ENCODE assay signal across 10 cellular contexts in the genomic region with DNA sequence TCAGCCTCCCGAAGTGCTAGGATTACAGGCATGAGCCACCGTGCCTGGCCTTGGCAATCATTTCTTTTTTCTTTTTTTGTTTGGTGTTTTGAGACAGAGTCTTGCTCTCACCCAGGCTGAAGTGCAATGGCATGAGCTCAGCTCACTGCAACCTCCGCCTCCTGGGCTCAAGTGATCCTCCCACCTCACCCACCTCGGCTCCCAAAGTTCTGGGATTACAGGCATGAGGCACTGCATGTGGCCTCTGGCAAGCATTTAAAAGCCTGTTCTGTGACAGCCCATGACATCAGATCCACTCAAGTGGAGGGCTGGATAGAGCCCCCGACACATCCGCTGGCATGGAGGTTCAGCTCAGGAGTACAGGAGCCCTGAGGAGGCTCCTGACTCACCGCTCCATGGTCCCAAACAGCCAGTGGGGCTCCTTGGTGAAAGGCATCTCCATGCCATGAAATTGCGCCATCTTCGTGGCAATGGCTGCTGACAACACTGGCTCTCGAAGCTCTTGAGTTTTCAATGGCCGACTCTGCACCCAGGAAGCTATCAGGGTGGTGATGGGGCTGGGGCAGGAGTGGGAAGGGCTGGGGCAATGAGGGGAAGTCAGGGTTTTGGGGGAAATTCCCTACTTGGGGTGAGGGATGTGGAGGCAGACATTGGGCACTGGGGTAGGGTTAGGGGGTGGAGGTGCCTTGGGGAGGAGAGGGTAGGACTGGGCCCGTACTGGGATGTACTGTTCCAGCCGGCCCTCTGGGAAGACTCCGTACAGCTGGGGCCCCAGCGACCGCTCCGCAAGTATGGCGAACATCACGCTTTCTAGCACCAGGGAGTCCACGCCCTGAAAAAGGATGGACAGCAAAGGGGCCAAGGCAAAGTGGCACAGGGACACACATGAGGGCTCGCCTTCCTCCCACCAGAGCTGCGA. TPM values are rescaled to one million over a fixed set of nuclear protein-coding genes. Genes with fewer than 3 reads are reported as not detected.
DNase-seq lines count a peak whose midpoint lies in the region; ATAC-seq and TF ChIP-seq lines count a peak whose summit lies in the region.
"Had no signal": no experiment of that assay in that cellular context is flagged by ENCODE, and none has a peak within 500 bp of the region (broad histone marks: within the 10 kb centered on the region; RNA-seq: fewer than 3 reads in every experiment).

No MANE protein-coding gene starts in this region.

- peak overlapping the region; percentile 62 for H3K27ac Mint-ChIP-seq in activated CD4-positive, alpha-beta memory T cell treated with anti-CD3 and anti-CD28 coated beads for 36 hours

- H3K4me3 Mint-ChIP-seq in activated CD4-positive, alpha-beta memory T cell treated with anti-CD3 and anti-CD28 coated beads for 36 hours, result peak overlapping the region; percentile 94

- H3K9me3 Mint-ChIP-seq in activated CD4-positive, alpha-beta memory T cell treated with anti-CD3 and anti-CD28 coated beads for 36 hours, result no peaks in the 10 kb centered on the region

- intact Hi-C loops in activated CD4-positive, alpha-beta memory T cell treated with anti-CD3 and anti-CD28 coated beads for 36 hours (cut with micrococcal nuclease), result no loop called here

- H3K27me3 ChIP-seq in HAP-1 (ENCODE audit: low read depth) (no peaks in the 10 kb centered on the region), right atrium auricular region (no peaks in the 10 kb centered on the region)

- H3K4me1 Mint-ChIP-seq in activated CD4-positive, alpha-beta memory T cell treated with anti-CD3 and anti-CD28 coated beads for 36 hours (ENCODE audit: low read depth), result peaks cover 27% of the 10 kb centered on the region

- POLR2A ChIA-PET in activated CD4-positive, alpha-beta memory T cell treated with anti-CD3 and anti-CD28 coated beads for 36 hours (lab: Charles Lee), result interaction anchor here (0.6 to 2.4 kb wide), 6 partner anchors 15 to 55 kb away, joined by 3 to 11 read pairs (median 5); a partner anchor contains a TSS

- DNase-seq in HAP-1 (ENCODE audit: low spot score in 2 of 2) (no peak), right atrium auricular region (ENCODE audit: low spot score) (no peak), NCI-H2171 (lab: John Stamatoyannopoulos, UW) (no peak), SW480 (ENCODE audit: low spot score) (no peak), HCEC 1CT (no peak)
- DNase-seq in activated CD4-positive, alpha-beta memory T cell treated with anti-CD3 and anti-CD28 coated beads for 36 hours, result no peak

- in situ Hi-C loops in HAP-1 (cut with MboI; ENCODE audit: low sequenced_read_pairs), result no loop called here

- H3K4me1 ChIP-seq in HAP-1, result peaks cover 12% of the 10 kb centered on the region
- H3K4me1 ChIP-seq in right atrium auricular region, result peaks cover 0 to 48% of the 10 kb centered on the region in 2 donors

- CTCF ChIA-PET in activated CD4-positive, alpha-beta memory T cell treated with anti-CD3 and anti-CD28 coated beads for 36 hours (lab: Charles Lee), result interaction anchor here (0.7 to 2.8 kb wide), 7 partner anchors 18 to 83 kb away, joined by 3 to 17 read pairs (median 5); a partner anchor contains a TSS

- H3K36me3 Mint-ChIP-seq in activated CD4-positive, alpha-beta memory T cell treated with anti-CD3 and anti-CD28 coated beads for 36 hours, result peaks cover 6% of the 10 kb centered on the region

- H3K9me3 ChIP-seq in HAP-1 (no peaks in the 10 kb centered on the region), right atrium auricular region (no peaks in the 10 kb centered on the region)

- H3K36me3 ChIP-seq in HAP-1 (replicated peaks), result peaks cover 37% of the 10 kb centered on the region
- H3K36me3 ChIP-seq in right atrium auricular region, result peaks cover 3% of the 10 kb centered on the region

- H3K4me3 ChIP-seq in HAP-1, result peak overlapping the region; percentile 91
- peak overlapping the region; percentile 69 to 85 for H3K4me3 ChIP-seq in right atrium auricular region
- H3K4me3 ChIP-seq in skin epidermis, result peak overlapping the region; percentile 64 to 93 (median 76)

- H3K27ac ChIP-seq in right atrium auricular region (peak overlapping the region; percentile 96 to 98), skin epidermis (peak overlapping the region in 20 of 21 experiments; percentile 89 to 99 (median 98))

- no peak for ATAC-seq in HG03432 (IDR thresholded peaks at IDR 0.05; ENCODE audit: unreplicated experiment)

- no peak for TF ChIP-seq CTCF in right atrium auricular region (IDR thresholded peaks at IDR 0.05)

- no peaks in the 10 kb centered on the region for H3K27me3 Mint-ChIP-seq in activated CD4-positive, alpha-beta memory T cell treated with anti-CD3 and anti-CD28 coated beads for 36 hours

RNA-seq across cellular contexts. Expression of a gene that starts 1.4 kb away (rescaled TPM):
- 10 to 100 TPM; 76.2 to 76.3 TPM for total RNA-seq in activated CD4-positive, alpha-beta memory T cell treated with anti-CD3 and anti-CD28 coated beads for 36 hours
- total RNA-seq in right atrium auricular region, result 10 to 100 TPM; 25.1 to 29.5 TPM

RNA-seq across cellular contexts. Expression of a gene that starts 3.1 kb away (rescaled TPM):
- total RNA-seq in activated CD4-positive, alpha-beta memory T cell treated with anti-CD3 and anti-CD28 coated beads for 36 hours, result 10 to 100 TPM; 33.3 to 36.9 TPM
- 100 to 1,000 TPM; 184 to 281 TPM for total RNA-seq in right atrium auricular region

RNA-seq across cellular contexts. Expression of a gene that starts 18.6 kb away (rescaled TPM):
- total RNA-seq in activated CD4-positive, alpha-beta memory T cell treated with anti-CD3 and anti-CD28 coated beads for 36 hours, result 1 to 10 TPM in 1 of 2 experiments, under 1 TPM in 1; 0.87 to 1.0 TPM
- not detected for total RNA-seq in right atrium auricular region
- total RNA-seq: dermis blood vessel endothelial cell had no signal

RNA-seq across cellular contexts. Expression of a gene that starts 19.3 kb away (rescaled TPM):
- total RNA-seq in activated CD4-positive, alpha-beta memory T cell treated with anti-CD3 and anti-CD28 coated beads for 36 hours, result under 1 TPM; 0.10 to 0.19 TPM
- under 1 TPM; 0.26 to 0.71 TPM for total RNA-seq in right atrium auricular region

RNA-seq across cellular contexts. Expression of a gene that starts 35.6 kb away (rescaled TPM):
- total RNA-seq in activated CD4-positive, alpha-beta memory T cell treated with anti-CD3 and anti-CD28 coated beads for 36 hours, result 1 to 10 TPM; 6.9 to 7.7 TPM
- not detected for total RNA-seq in right atrium auricular region
- total RNA-seq: dermis blood vessel endothelial cell, subcutaneous adipose tissue had no signal

Comparison
In these comparisons a context has a peak if more than half of its experiments do, and no peak if none do; other contexts are left out.
1. RNA of a gene that starts 3.1 kb away (total RNA-seq): 184 to 281 TPM in right atrium auricular region; 33.3 to 36.9 TPM in activated CD4-positive, alpha-beta memory T cell treated with anti-CD3 and anti-CD28 coated beads for 36 hours; every median in the first group is over 4 times any median in the second.
2. Peak in every context shown above with its lines, with median percentiles within 50 percentile points of each other: H3K4me3 ChIP-seq.